Comparison of ENCODE assay signal across 15 cellular contexts in the genomic region with DNA sequence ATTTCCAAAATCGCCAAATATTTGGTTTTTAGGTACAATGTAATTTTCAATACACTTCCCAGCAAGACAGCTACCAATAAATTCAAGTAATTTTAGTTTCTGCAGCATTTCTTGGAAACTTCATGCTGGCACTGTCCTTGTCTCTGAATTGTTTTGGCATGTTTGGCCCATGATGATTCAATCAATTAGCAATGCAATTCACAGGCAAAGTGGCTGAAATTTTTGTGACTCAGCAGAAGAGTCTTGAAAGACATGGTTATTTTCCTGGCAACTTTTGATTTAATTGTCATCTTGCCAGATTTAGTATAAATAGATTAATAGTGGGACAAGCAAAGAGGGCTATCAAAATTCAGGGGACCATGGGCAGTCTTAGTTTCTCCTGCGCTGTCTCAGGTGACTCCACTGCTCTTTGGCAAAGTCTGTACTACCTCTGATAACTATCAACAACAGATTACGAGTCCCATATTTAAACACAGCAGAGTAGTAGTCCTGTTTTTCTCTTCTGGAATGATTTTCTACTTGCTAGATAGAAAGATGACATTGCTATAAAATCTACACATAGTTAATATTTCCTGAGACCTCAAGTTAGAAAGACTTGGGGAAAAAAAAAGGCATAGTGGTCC.
DNase-seq lines count a peak whose midpoint lies in the region; ATAC-seq, FAIRE-seq and TF ChIP-seq lines count a peak whose summit lies in the region.
"Had no signal": no experiment of that assay in that cellular context is flagged by ENCODE, and none has a peak within 500 bp of the region (broad histone marks: within the 10 kb centered on the region; RNA-seq: fewer than 3 reads in every experiment).

No MANE protein-coding gene starts in this region.

- FAIRE-seq in endothelial cell of umbilical vein (lab: Jason Lieb, UNC) = peak; percentile 74

- H3K4me3 Mint-ChIP-seq in mesothelial cell of epicardium = no peak overlapping the region
- H3K4me3 Mint-ChIP-seq: activated naive CD8-positive, alpha-beta T cell; CD4-positive, alpha-beta memory T cell; stimulated activated naive CD8-positive, alpha-beta T cell treated with anti-CD3 and anti-CD28 coated beads, Interleukin-15, Interleukin-2, amounts not matched to agents 100 ng/mL and 50 ng/mL, for 24 hours had no signal

- peak overlapping the region; percentile 78 for H3K27ac Mint-ChIP-seq in mesothelial cell of epicardium
- H3K27ac Mint-ChIP-seq: activated naive CD8-positive, alpha-beta T cell; CD4-positive, alpha-beta memory T cell; stimulated activated naive CD8-positive, alpha-beta T cell treated with anti-CD3 and anti-CD28 coated beads, Interleukin-15, Interleukin-2, amounts not matched to agents 100 ng/mL and 50 ng/mL, for 24 hours had no signal

- DNase-seq in COLO829 (ENCODE audit: low spot score) (peak; percentile 21), NCI-H446 (lab: John Stamatoyannopoulos, UW) (peak; percentile 31 to 57), endothelial cell of umbilical vein (ENCODE audit: low read depth, low spot score) (peak; percentile 76), mesothelial cell of epicardium (ENCODE audit: low spot score in 2 of 2, unreplicated experiment in 2 of 2) (no peak), NCI-H187 treated with DMSO at 0.1 percent for 48 hours (lab: John Stamatoyannopoulos, UW) (no peak), NCI-H1048 (lab: John Stamatoyannopoulos, UW) (no peak)
- DNase-seq: activated CD4-positive, alpha-beta T cell treated with anti-CD3 and anti-CD28 coated beads, Interleukin-2, amount 50 U/mL, for 1 hour; CD4-positive, alpha-beta memory T cell; gastrocnemius medialis; NCI-H2171 treated with DMSO at 0.1 percent for 48 hours; SHP77 had no signal

- no peak overlapping the region for H3K27ac ChIP-seq in endothelial cell of umbilical vein (ENCODE audit: insufficient read depth, low read depth, low read length)
- H3K27ac ChIP-seq: gastrocnemius medialis had no signal

- H3K36me3 ChIP-seq in endothelial cell of umbilical vein (ENCODE audit: control insufficient read depth in 2 of 2, extremely low read depth in 1 of 2, insufficient read depth in 2 of 2, low read length in 2 of 2) = no peaks in the 10 kb centered on the region
- H3K36me3 ChIP-seq: gastrocnemius medialis had no signal

- peaks cover 22% of the 10 kb centered on the region for H3K36me3 Mint-ChIP-seq in mesothelial cell of epicardium

- no peaks in the 10 kb centered on the region for H3K79me2 ChIP-seq in endothelial cell of umbilical vein (ENCODE audit: control insufficient read depth, insufficient read depth, low read length)

- dilution Hi-C loops in endothelial cell of umbilical vein (cut with MboI; ENCODE audit: extremely low pct_ligation_motif_present, low sequenced_read_pairs) = no loop called here

- H3K27me3 ChIP-seq in endothelial cell of umbilical vein (ENCODE audit: control insufficient read depth in 2 of 2, insufficient read depth in 2 of 2, low read length in 2 of 2) = no peaks in the 10 kb centered on the region
- H3K27me3 ChIP-seq: gastrocnemius medialis had no signal

- ATAC-seq in GM21528 (IDR thresholded peaks at IDR 0.05; ENCODE audit: low FRiP score, unreplicated experiment) = no peak
- ATAC-seq in HG03565 (IDR thresholded peaks at IDR 0.05; ENCODE audit: unreplicated experiment) = no peak
- ATAC-seq: gastrocnemius medialis had no signal

- no peaks in the 10 kb centered on the region for H3K27me3 Mint-ChIP-seq in mesothelial cell of epicardium (ENCODE audit: low read depth)
- H3K27me3 Mint-ChIP-seq: activated naive CD8-positive, alpha-beta T cell; CD4-positive, alpha-beta memory T cell; stimulated activated naive CD8-positive, alpha-beta T cell treated with anti-CD3 and anti-CD28 coated beads, Interleukin-15, Interleukin-2, amounts not matched to agents 100 ng/mL and 50 ng/mL, for 24 hours had no signal

- H3K9me3 ChIP-seq in endothelial cell of umbilical vein (replicated peaks; ENCODE audit: control insufficient read depth, insufficient read depth, low read length) = no peaks in the 10 kb centered on the region
- H3K9me3 ChIP-seq: gastrocnemius medialis had no signal

- no peak overlapping the region for H3K9ac ChIP-seq in endothelial cell of umbilical vein (replicated peaks; ENCODE audit: extremely low read depth, insufficient read depth, low read length)

- no peaks in the 10 kb centered on the region for H4K20me1 ChIP-seq in endothelial cell of umbilical vein (replicated peaks; ENCODE audit: control insufficient read depth, extremely low read depth, insufficient read depth, low read length)

- POLR2A ChIA-PET in endothelial cell of umbilical vein (lab: Charles Lee) = no interaction called here

- H3K4me1 Mint-ChIP-seq in mesothelial cell of epicardium = peaks cover 49% of the 10 kb centered on the region

- H3K4me2 ChIP-seq in endothelial cell of umbilical vein (ENCODE audit: insufficient read depth, low read length) = no peak overlapping the region

- H3K4me1 ChIP-seq in endothelial cell of umbilical vein (ENCODE audit: control insufficient read depth, extremely low read depth, insufficient read depth, low read length) = peaks cover 8% of the 10 kb centered on the region

- CTCF ChIA-PET in endothelial cell of umbilical vein (lab: Charles Lee) = interaction anchor here (1.1 to 2.9 kb wide), 2 partner anchors 12 to 369 kb away, joined by 3 to 9 read pairs; no protein-coding TSS in a partner anchor

- H3K9me3 Mint-ChIP-seq in mesothelial cell of epicardium = peaks cover 16% of the 10 kb centered on the region
- H3K9me3 Mint-ChIP-seq: stimulated activated naive CD8-positive, alpha-beta T cell treated with anti-CD3 and anti-CD28 coated beads, Interleukin-15, Interleukin-2, amounts not matched to agents 100 ng/mL and 50 ng/mL, for 24 hours had no signal

- H3K9me1 ChIP-seq in endothelial cell of umbilical vein (replicated peaks; ENCODE audit: control insufficient read depth, extremely low read depth, insufficient read depth, low read length) = no peaks in the 10 kb centered on the region

- BruUV-seq in endothelial cell of umbilical vein (replicated peaks; lab: Mats Ljungman, UMichigan) = no TSS peak

- H2AFZ ChIP-seq in endothelial cell of umbilical vein (ENCODE audit: low read depth, low read length) = no peak overlapping the region

- H3K4me3 ChIP-seq in endothelial cell of umbilical vein (replicated peaks in 1 of 3; ENCODE audit: insufficient read depth in 1 of 3, low read depth in 1 of 3, low read length in 3 of 3) = no peak overlapping the region
- H3K4me3 ChIP-seq: gastrocnemius medialis had no signal

- intact Hi-C loops in endothelial cell of umbilical vein (cut with micrococcal nuclease) = no loop called here

- TF ChIP-seq POLR2A in endothelial cell of umbilical vein (IDR thresholded peaks at IDR 0.05; ENCODE audit: low read depth, low read length) = no peak

- no peak for TF ChIP-seq CTCF in endothelial cell of umbilical vein (IDR thresholded peaks at IDR 0.05; ENCODE audit: extremely low read depth in 1 of 2, insufficient read depth in 1 of 2, low read depth in 1 of 2, low read length in 2 of 2)
- TF ChIP-seq CTCF in mesothelial cell of epicardium (IDR thresholded peaks at IDR 0.05; ENCODE audit: unreplicated experiment) = no peak

TF ChIP-seq in endothelial cell of umbilical vein, 7 proteins besides CTCF, POLR2A, EP300 and RAD21:
- no peak for TF ChIP-seq EZH2 (IDR thresholded peaks at IDR 0.05; ENCODE audit: borderline replicate concordance, low read depth, low read length, severe bottlenecking)
- TF ChIP-seq JUN (IDR thresholded peaks at IDR 0.05; ENCODE audit: borderline replicate concordance, insufficient read depth, insufficient read length, low read depth) = peak; percentile 28
- no peak for TF ChIP-seq MYC (IDR thresholded peaks at IDR 0.05; ENCODE audit: low read depth, low read length)
- peak; percentile 40 for TF ChIP-seq FOS (IDR thresholded peaks at IDR 0.05; ENCODE audit: borderline replicate concordance, insufficient read depth, low read length)
- TF ChIP-seq GATA2 (IDR thresholded peaks at IDR 0.05; ENCODE audit: insufficient read depth, insufficient read length, low read depth, low read length) = no peak

Comparison
In these comparisons a context has a peak if more than half of its experiments do, and no peak if none do; other contexts are left out.
1. DNase-seq: peak in COLO829 (single experiment), NCI-H446 (2 of 2) and endothelial cell of umbilical vein (single experiment); none in mesothelial cell of epicardium (0 of 2), NCI-H187 treated with DMSO at 0.1 percent for 48 hours (single experiment) and NCI-H1048 (single experiment).